Comparison of ENCODE assay signal across 34 cellular contexts in genomic region chr4:72959411-72959810, GRCh38.
A peak's percentile ranks its signal among the peaks of the same experiment; 100 is the strongest.
DNase-seq lines count a peak whose midpoint lies in the region; TF ChIP-seq lines count a peak whose summit lies in the region.
"Had no signal": no experiment of that assay in that cellular context is flagged by ENCODE, and none has a peak within 500 bp of the region (broad histone marks: within the 10 kb centered on the region; RNA-seq: fewer than 3 reads in every experiment).

No MANE protein-coding gene starts in this region.

- H3K4me3 Mint-ChIP-seq in progenitor cell of endocrine pancreas (ENCODE audit: low read depth), result no peak overlapping the region
- H3K4me3 Mint-ChIP-seq: B cell; CD14-positive monocyte; CD4-positive, alpha-beta memory T cell; CD4-positive, alpha-beta T cell; CD4-positive, CD25-positive, alpha-beta regulatory T cell; CD8-positive, alpha-beta memory T cell; CD8-positive, alpha-beta T cell had no signal

- H4K12ac ChIP-seq in trophoblast cell (ENCODE audit: low read depth, low read length), result no peak overlapping the region

- TF ChIP-seq CTCF in 22Rv1 (IDR thresholded peaks at IDR 0.05) (peak; percentile 26), progenitor cell of endocrine pancreas (IDR thresholded peaks at IDR 0.05; ENCODE audit: unreplicated experiment) (no peak)

- DNase-seq in ELF-1 (ENCODE audit: low read depth, low spot score) (peak; percentile 1), islet precursor cell (peak; percentile 65), trophoblast cell (peak; percentile 12 to 68), DMS53 treated with DMSO at 0.1 percent for 48 hours (lab: John Stamatoyannopoulos, UW; ENCODE audit: unreplicated experiment) (no peak), KBM-7 (no peak), progenitor cell of endocrine pancreas (ENCODE audit: low spot score, unreplicated experiment) (no peak), hippocampal formation (lab: John Stamatoyannopoulos, UW) (no peak)
- DNase-seq: 8988T; ACHN; AML-193; BE2C; C1 segment of cervical spinal cord; Caco-2; Calu3; CD4-positive, alpha-beta memory T cell; CD4-positive, alpha-beta T cell; CD4-positive, CD25-positive, alpha-beta regulatory T cell; CD8-positive, alpha-beta memory T cell; CD8-positive, alpha-beta T cell; COR-L47; DMS 273 treated with DMSO at 0.1 percent for 48 hours; DMS153; DMS53; DMS79; DMS79 treated with DMSO at 0.1 percent for 48 hours; DND-41; EL had no signal

- H3K27ac ChIP-seq in 22Rv1 (peak overlapping the region; percentile 6; the same call in 1 of the 2 replicates), trophoblast cell (ENCODE audit: low read depth, low read length) (no peak overlapping the region)
- H3K27ac ChIP-seq: A549; BLaER1; BLaER1 treated with 17β-estradiol and CSF1 and Interleukin-3, amounts not matched to agents 10 nM and 100 nM; C4-2B had no signal

- H3K27me3 Mint-ChIP-seq in progenitor cell of endocrine pancreas, result no peaks in the 10 kb centered on the region
- H3K27me3 Mint-ChIP-seq: CD4-positive, CD25-positive, alpha-beta regulatory T cell had no signal

- no peak overlapping the region for H2AK5ac ChIP-seq in trophoblast cell (ENCODE audit: low read length)

- H3K27me3 ChIP-seq in trophoblast cell (ENCODE audit: insufficient read depth, low read length), result no peaks in the 10 kb centered on the region
- H3K27me3 ChIP-seq: BE2C; BLaER1; BLaER1 treated with 17β-estradiol and CSF1 and Interleukin-3, amounts not matched to agents 10 nM and 100 nM had no signal

- no peaks in the 10 kb centered on the region for H3K79me1 ChIP-seq in trophoblast cell (ENCODE audit: low read length)

- H4K91ac ChIP-seq in trophoblast cell (ENCODE audit: low read depth, low read length), result no peak overlapping the region

- H3K9ac ChIP-seq in trophoblast cell (ENCODE audit: low read length), result no peak overlapping the region
- H3K9ac ChIP-seq: BLaER1; BLaER1 treated with 17β-estradiol and CSF1 and Interleukin-3, amounts not matched to agents 10 nM and 100 nM had no signal

- no peak overlapping the region for H4K8ac ChIP-seq in trophoblast cell (ENCODE audit: low read depth, low read length)

- no peak overlapping the region for H2BK5ac ChIP-seq in trophoblast cell (ENCODE audit: low read depth, low read length, poor library complexity)

- H3K4me2 ChIP-seq in trophoblast cell (ENCODE audit: low read length), result no peak overlapping the region
- H3K4me2 ChIP-seq: A549; BLaER1; BLaER1 treated with 17β-estradiol and CSF1 and Interleukin-3, amounts not matched to agents 10 nM and 100 nM had no signal

- no peaks in the 10 kb centered on the region for H3K79me2 ChIP-seq in trophoblast cell (ENCODE audit: control insufficient read depth, insufficient read depth, low read length, poor library complexity)

- no peak overlapping the region for H3K14ac ChIP-seq in trophoblast cell (ENCODE audit: low read length)

- no peaks in the 10 kb centered on the region for H3K36me3 Mint-ChIP-seq in progenitor cell of endocrine pancreas (ENCODE audit: insufficient read depth)
- H3K36me3 Mint-ChIP-seq: CD14-positive monocyte; CD4-positive, alpha-beta memory T cell; CD4-positive, CD25-positive, alpha-beta regulatory T cell; CD8-positive, alpha-beta memory T cell; CD8-positive, alpha-beta T cell had no signal

- WGBS in trophoblast cell (ENCODE audit: extremely low coverage, insufficient coverage, insufficient read length), result no CpG with 5 or more reads among the region's 2 CpGs

- in situ Hi-C loops in KBM-7 (cut with MboI; ENCODE audit: low pct_unique_long_range_greater_than_20kb, low sequenced_read_pairs), result no loop called here

- H3K4me3 ChIP-seq in trophoblast cell (ENCODE audit: low read depth, low read length), result no peak overlapping the region
- H3K4me3 ChIP-seq: A549; BLaER1; BLaER1 treated with 17β-estradiol and CSF1 and Interleukin-3, amounts not matched to agents 10 nM and 100 nM had no signal

- no peak overlapping the region for H2BK120ac ChIP-seq in trophoblast cell (ENCODE audit: insufficient read depth, low read length, poor library complexity)

- no peaks in the 10 kb centered on the region for H3K9me3 ChIP-seq in trophoblast cell (ENCODE audit: insufficient read depth, low read depth, low read length)
- H3K9me3 ChIP-seq: BE2C, Caco-2 had no signal

- no peaks in the 10 kb centered on the region for H3K4me1 Mint-ChIP-seq in progenitor cell of endocrine pancreas (ENCODE audit: low read depth)
- H3K4me1 Mint-ChIP-seq: B cell; CD14-positive monocyte; CD4-positive, alpha-beta memory T cell; CD4-positive, CD25-positive, alpha-beta regulatory T cell; CD8-positive, alpha-beta memory T cell had no signal

- H3K36me3 ChIP-seq in trophoblast cell (ENCODE audit: control insufficient read depth in 1 of 2, insufficient read depth in 2 of 2, low read length in 2 of 2), result no peaks in the 10 kb centered on the region
- H3K36me3 ChIP-seq: BE2C; BLaER1; BLaER1 treated with 17β-estradiol and CSF1 and Interleukin-3, amounts not matched to agents 10 nM and 100 nM had no signal

- peaks cover 0 to 2% of the 10 kb centered on the region in 2 experiments for H3K4me1 ChIP-seq in trophoblast cell (ENCODE audit: control insufficient read depth in 1 of 2, insufficient read depth in 2 of 2, low read length in 2 of 2)
- H3K4me1 ChIP-seq: A549, BE2C, BLaER1, Caco-2 had no signal

- no peak overlapping the region for H3K18ac ChIP-seq in trophoblast cell (ENCODE audit: low read length)

- H3K23ac ChIP-seq in trophoblast cell (ENCODE audit: low read length), result no peak overlapping the region

- H3K9me3 Mint-ChIP-seq in progenitor cell of endocrine pancreas (ENCODE audit: low read depth), result peaks cover 21% of the 10 kb centered on the region

- no peak overlapping the region for H3K4ac ChIP-seq in trophoblast cell (ENCODE audit: low read depth, low read length)

- H2BK12ac ChIP-seq in trophoblast cell (ENCODE audit: low read length), result no peak overlapping the region

- H2AFZ ChIP-seq in trophoblast cell (ENCODE audit: insufficient read depth, low read length, poor library complexity), result no peak overlapping the region

- no peak overlapping the region for H3K27ac Mint-ChIP-seq in progenitor cell of endocrine pancreas
- H3K27ac Mint-ChIP-seq: B cell; CD14-positive monocyte; CD4-positive, alpha-beta memory T cell; CD4-positive, alpha-beta T cell; CD4-positive, CD25-positive, alpha-beta regulatory T cell; CD8-positive, alpha-beta memory T cell; CD8-positive, alpha-beta T cell had no signal

Comparison
In these comparisons a context has a peak if more than half of its experiments do, and no peak if none do; other contexts are left out.
1. DNase-seq: peak in ELF-1 (single experiment), islet precursor cell (single experiment) and trophoblast cell (2 of 2); none in DMS53 treated with DMSO at 0.1 percent for 48 hours (single experiment), KBM-7 (single experiment), progenitor cell of endocrine pancreas (single experiment) and hippocampal formation (0 of 2).